Comparison of ENCODE assay signal across 8 cellular contexts in genomic region chr6:136822051-136822378, GRCh38. TPM values are rescaled to one million over a fixed set of nuclear protein-coding genes. Genes with fewer than 3 reads are reported as not detected.
DNase-seq lines count a peak whose midpoint lies in the region; ATAC-seq and TF ChIP-seq lines count a peak whose summit lies in the region.

No MANE protein-coding gene starts in this region.

- intact Hi-C loops in esophagus muscularis mucosa (cut with DNase I) = no loop called here

- TF ChIP-seq POLR2A in esophagus muscularis mucosa (IDR thresholded peaks at IDR 0.05; ENCODE audit: low read depth) = no peak

- TF ChIP-seq CTCF in esophagus muscularis mucosa (IDR thresholded peaks at IDR 0.05) = no peak

- H3K9me3 ChIP-seq in esophagus muscularis mucosa (no peaks in the 10 kb centered on the region), neuron (ENCODE audit: low read length) (no peaks in the 10 kb centered on the region)

- H3K36me3 ChIP-seq in esophagus muscularis mucosa (peaks cover 0 to 21% (median 4%) of the 10 kb centered on the region in 4 donors), neuron (ENCODE audit: insufficient read depth, low read length) (peaks cover 11% of the 10 kb centered on the region)

- ATAC-seq in HG02852 (IDR thresholded peaks at IDR 0.05; ENCODE audit: unreplicated experiment) = peak; percentile 10
- ATAC-seq in HG03457 (IDR thresholded peaks at IDR 0.05; ENCODE audit: unreplicated experiment) = no peak
- ATAC-seq in GM18858 (IDR thresholded peaks at IDR 0.05; ENCODE audit: unreplicated experiment) = no peak

- peak overlapping the region; percentile 92 to 96 (median 94) for H3K27ac ChIP-seq in esophagus muscularis mucosa (replicated peaks in 1 of 4)

- H3K27me3 ChIP-seq in esophagus muscularis mucosa (no peaks in the 10 kb centered on the region), neuron (ENCODE audit: insufficient read depth, low read length) (peaks cover 7% of the 10 kb centered on the region)

- H3K4me1 ChIP-seq in esophagus muscularis mucosa (peaks cover 13 to 21% (median 21%) of the 10 kb centered on the region in 4 donors), neuron (ENCODE audit: insufficient read depth, low read length) (no peaks in the 10 kb centered on the region)

- TF ChIP-seq EP300 in esophagus muscularis mucosa (IDR thresholded peaks at IDR 0.05) = no peak

- DNase-seq in NCI-H146 (lab: John Stamatoyannopoulos, UW) (peak; percentile 61), NCI-H146 treated with DMSO at 0.1 percent for 48 hours (lab: John Stamatoyannopoulos, UW; ENCODE audit: unreplicated experiment) (no peak), UCSD-AML1 (lab: John Stamatoyannopoulos, UW; ENCODE audit: unreplicated experiment) (peak; percentile 64), esophagus muscularis mucosa (ENCODE audit: extremely low spot score) (no peak)

- H3K4me3 ChIP-seq in esophagus muscularis mucosa (peak overlapping the region; percentile 78 to 89 (median 81)), neuron (ENCODE audit: low read length) (peak overlapping the region; percentile 71)

- under 1% methylated on average over 11 of the region's 11 CpGs for WGBS in esophagus muscularis mucosa

- H2AFZ ChIP-seq in neuron (ENCODE audit: low read depth, low read length) = peak overlapping the region; percentile 97

RNA-seq across cellular contexts. Expression of gene PEX7, which starts 0.4 kb away (rescaled TPM):
- total RNA-seq in esophagus muscularis mucosa = 1 to 10 TPM; 4.1 to 9.5 (median 5.6) TPM

RNA-seq across cellular contexts. Expression of gene MAP3K5, which starts 29.7 kb away (rescaled TPM):
- 10 to 100 TPM; 18.7 to 24.1 (median 20.7) TPM for total RNA-seq in esophagus muscularis mucosa

Comparison
In these comparisons a context has a peak if more than half of its experiments do, and no peak if none do; other contexts are left out.
1. DNase-seq: peak in NCI-H146 (single experiment) and UCSD-AML1 (single experiment); none in NCI-H146 treated with DMSO at 0.1 percent for 48 hours (single experiment) and esophagus muscularis mucosa (single experiment).